In the genomic region with DNA sequence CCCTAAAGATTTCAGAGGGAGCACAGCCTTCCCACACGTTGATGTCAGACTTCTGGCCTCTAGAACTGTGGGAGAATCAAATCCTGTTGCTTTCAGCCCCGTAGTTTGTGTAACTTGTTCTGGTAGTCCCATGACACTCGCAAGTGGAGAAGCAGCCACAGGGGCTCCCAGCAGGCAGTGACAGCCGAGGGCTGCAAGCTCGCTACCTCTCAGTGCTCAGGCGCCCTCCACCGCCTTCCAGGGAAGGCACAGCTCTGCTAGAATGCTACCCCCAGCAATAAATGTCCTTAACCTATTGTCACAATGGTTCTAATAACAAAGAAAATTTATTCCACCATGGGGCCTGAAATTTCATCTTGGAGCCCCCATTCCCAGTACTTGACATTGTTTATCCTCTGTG, we compare ENCODE assay signal across 17 cellular contexts.
A peak's percentile ranks its signal among the peaks of the same experiment; 100 is the strongest.
DNase-seq lines count a peak whose midpoint lies in the region; ATAC-seq and TF ChIP-seq lines count a peak whose summit lies in the region.
"Had no signal": no experiment of that assay in that cellular context is flagged by ENCODE, and none has a peak within 500 bp of the region (broad histone marks: within the 10 kb centered on the region; RNA-seq: fewer than 3 reads in every experiment).

No MANE protein-coding gene starts in this region.

- H3K4me3 ChIP-seq in kidney epithelial cell (ENCODE audit: low read depth, low read length), result no peak overlapping the region
- H3K4me3 ChIP-seq in prostate gland, result no peak overlapping the region
- H3K4me3 ChIP-seq: skin epidermis, vagina had no signal

- ATAC-seq in T-cell (replicated peaks in 1 of 4) (no peak), HG02623 (IDR thresholded peaks at IDR 0.05; ENCODE audit: unreplicated experiment) (no peak)

- no peaks in the 10 kb centered on the region for H3K4me1 ChIP-seq in prostate gland (replicated peaks)
- H3K4me1 ChIP-seq: vagina had no signal

- H3K4me1 Mint-ChIP-seq in Calu3 (ENCODE audit: low read depth, unreplicated experiment) (no peaks in the 10 kb centered on the region), T-cell (no peaks in the 10 kb centered on the region)

- no peak for TF ChIP-seq POLR2A in prostate gland (IDR thresholded peaks at IDR 0.05)

- no peaks in the 10 kb centered on the region for H3K36me3 ChIP-seq in kidney epithelial cell (ENCODE audit: control insufficient read depth, insufficient read depth, low read length)
- no peaks in the 10 kb centered on the region for H3K36me3 ChIP-seq in prostate gland
- H3K36me3 ChIP-seq: neutrophil, vagina had no signal

- CTCF ChIA-PET in Calu3 (lab: Charles Lee), result no interaction called here
- CTCF ChIA-PET in T-cell (lab: Charles Lee), result no interaction called here

- H3K27ac Mint-ChIP-seq in Calu3 (ENCODE audit: unreplicated experiment) (peak overlapping the region; percentile 35), T-cell (no peak overlapping the region)
- H3K27ac Mint-ChIP-seq: stimulated activated naive CD8-positive, alpha-beta T cell treated with anti-CD3 and anti-CD28 coated beads, Interleukin-15, Interleukin-2, amounts not matched to agents 100 ng/mL and 50 ng/mL, for 24 hours had no signal

- TF ChIP-seq CTCF in Calu3 (IDR thresholded peaks at IDR 0.05; ENCODE audit: unreplicated experiment), result no peak
- peak; percentile 24 for TF ChIP-seq CTCF in kidney epithelial cell (IDR thresholded peaks at IDR 0.05; ENCODE audit: insufficient read depth, low read length, poor library complexity, severe bottlenecking)
- no peak for TF ChIP-seq CTCF in prostate gland (IDR thresholded peaks at IDR 0.05)

- POLR2A ChIA-PET in T-cell (lab: Charles Lee), result no interaction called here

- H3K4me3 Mint-ChIP-seq in Calu3 (ENCODE audit: low read depth, unreplicated experiment) (no peak overlapping the region), T-cell (no peak overlapping the region)
- H3K4me3 Mint-ChIP-seq: stimulated activated naive CD8-positive, alpha-beta T cell treated with anti-CD3 and anti-CD28 coated beads, Interleukin-15, Interleukin-2, amounts not matched to agents 100 ng/mL and 50 ng/mL, for 24 hours had no signal

- no TSS peak for BruUV-seq in Calu3 (replicated peaks; lab: Mats Ljungman, UMichigan)

- DNase-seq in Calu3, result no peak
- DNase-seq in NCI-H1092 (lab: John Stamatoyannopoulos, UW), result peak; percentile 56
- DNase-seq in SK-MEL-5 (ENCODE audit: low read depth, low spot score), result peak; percentile 33
- DNase-seq in kidney epithelial cell (ENCODE audit: low read depth), result no peak
- DNase-seq in T-cell, result no peak
- DNase-seq in activated CD4-positive, alpha-beta T cell treated with anti-CD3 and anti-CD28 coated beads, Interleukin-2, amount 50 U/mL, for 4 hours, result no peak
- DNase-seq in prostate gland (ENCODE audit: low spot score), result no peak
- DNase-seq: activated naive CD4-positive, alpha-beta T cell treated with Interleukin-2 at 50 U/mL for 16 hours; effector memory CD4-positive, alpha-beta T cell; mammary epithelial cell; NCI-H2029 treated with DMSO at 0.1 percent for 48 hours had no signal

- H3K27me3 Mint-ChIP-seq in Calu3 (ENCODE audit: unreplicated experiment) (peaks cover 61% of the 10 kb centered on the region), T-cell (peaks cover 3 to 13% of the 10 kb centered on the region in 2 donors)

- H3K27me3 ChIP-seq in kidney epithelial cell (ENCODE audit: control insufficient read depth, insufficient read depth, low read length), result peaks cover 2% of the 10 kb centered on the region
- H3K27me3 ChIP-seq in prostate gland (replicated peaks; ENCODE audit: insufficient read depth), result no peaks in the 10 kb centered on the region
- H3K27me3 ChIP-seq: neutrophil, vagina had no signal

- WGBS in prostate gland, result 62% methylated on average over 7 of the region's 7 CpGs

- intact Hi-C loops in Calu3 (cut with micrococcal nuclease; ENCODE audit: unreplicated experiment) (no loop called here), prostate gland (cut with DNase I) (no loop called here)

- no peak overlapping the region for H3K27ac ChIP-seq in prostate gland
- H3K27ac ChIP-seq: neutrophil, skin epidermis, vagina, VCaP had no signal

- no peaks in the 10 kb centered on the region for H3K36me3 Mint-ChIP-seq in Calu3 (ENCODE audit: insufficient read depth, unreplicated experiment)
- H3K36me3 Mint-ChIP-seq in T-cell, result no peaks in the 10 kb centered on the region

- in situ Hi-C loops in SK-MEL-5 (cut with HindIII; ENCODE audit: low pct_unique_long_range_greater_than_20kb, low sequenced_read_pairs), result no loop called here

- no peaks in the 10 kb centered on the region for H3K9me3 ChIP-seq in prostate gland
- H3K9me3 ChIP-seq: neutrophil, vagina had no signal

- no peaks in the 10 kb centered on the region for H3K9me3 Mint-ChIP-seq in Calu3 (ENCODE audit: low read depth, unreplicated experiment)
- no peaks in the 10 kb centered on the region for H3K9me3 Mint-ChIP-seq in T-cell
- H3K9me3 Mint-ChIP-seq: stimulated activated naive CD8-positive, alpha-beta T cell treated with anti-CD3 and anti-CD28 coated beads, Interleukin-15, Interleukin-2, amounts not matched to agents 100 ng/mL and 50 ng/mL, for 24 hours had no signal

Comparison
In these comparisons a context has a peak if more than half of its experiments do, and no peak if none do; other contexts are left out.
1. DNase-seq: peak in NCI-H1092 (single experiment) and SK-MEL-5 (single experiment); none in Calu3 (single experiment), kidney epithelial cell (single experiment), T-cell (0 of 34), activated CD4-positive, alpha-beta T cell treated with anti-CD3 and anti-CD28 coated beads, Interleukin-2, amount 50 U/mL, for 4 hours (0 of 2) and prostate gland (single experiment).